13 cellular contexts compared by ENCODE assay signal in genomic region chr19:956747-957451, GRCh38. TPM values are rescaled to one million over a fixed set of nuclear protein-coding genes. Genes with fewer than 3 reads are reported as not detected.
DNase-seq lines count a peak whose midpoint lies in the region; ATAC-seq, FAIRE-seq and TF ChIP-seq lines count a peak whose summit lies in the region.
"Had no signal": no experiment of that assay in that cellular context is flagged by ENCODE, and none has a peak within 500 bp of the region (broad histone marks: within the 10 kb centered on the region; RNA-seq: fewer than 3 reads in every experiment).

No MANE protein-coding gene starts in this region.

- H3K4me3 ChIP-seq in HepG2 (replicated peaks in 1 of 3; ENCODE audit: insufficient read depth in 1 of 3, low read depth in 2 of 3, low read length in 3 of 3) (no peak overlapping the region), right lobe of liver (no peak overlapping the region), upper lobe of right lung (no peak overlapping the region)
- H3K4me3 ChIP-seq: gastroesophageal sphincter, left ventricle myocardium inferior, ovary had no signal

- WGBS in HepG2 (ENCODE audit: low lambda C conversion rate): 92% methylated on average over 18 of the region's 30 CpGs
- 92% methylated on average over 2 of the region's 30 CpGs for WGBS in right lobe of liver (ENCODE audit: insufficient coverage, low coverage, low lambda C conversion rate, missing lambda C conversion rate)

- in situ Hi-C loops in HepG2 (cut with HindIII; ENCODE audit: extremely low pct_ligation_motif_present, low pct_unique_long_range_greater_than_20kb): no loop called here

- FAIRE-seq in HepG2 (lab: Jason Lieb, UNC): no peak

- peaks cover 91% of the 10 kb centered on the region for H3K4me1 ChIP-seq in HepG2 (ENCODE audit: insufficient read depth, low read length)
- no peaks in the 10 kb centered on the region for H3K4me1 ChIP-seq in right lobe of liver
- peaks cover 11% of the 10 kb centered on the region for H3K4me1 ChIP-seq in upper lobe of right lung

- H3K9ac ChIP-seq in HepG2 (ENCODE audit: insufficient read depth, low read depth, low read length): no peak overlapping the region

- H4K20me1 ChIP-seq in HepG2 (ENCODE audit: insufficient read depth, low read length): no peaks in the 10 kb centered on the region

- ATAC-seq in HepG2 (no peak), right lobe of liver (no peak), SK-N-SH treated with all-trans-retinoic acid at 6 μM for 48 hours (peak; percentile 59), upper lobe of right lung (peak; percentile 4), HG03159 (IDR thresholded peaks at IDR 0.05; ENCODE audit: unreplicated experiment) (no peak)
- ATAC-seq: gastroesophageal sphincter had no signal

- H3K36me3 ChIP-seq in HepG2 (replicated peaks in 1 of 2; ENCODE audit: control insufficient read depth in 1 of 2, insufficient read depth in 2 of 2, low read length in 2 of 2) (peaks cover 10 to 23% of the 10 kb centered on the region in 2 experiments; a peak in 4 of 5 replicates), right lobe of liver (no peaks in the 10 kb centered on the region), upper lobe of right lung (no peaks in the 10 kb centered on the region)
- H3K36me3 ChIP-seq: left ventricle myocardium inferior, ovary had no signal

- no peaks in the 10 kb centered on the region for H3K27me3 ChIP-seq in HepG2 (ENCODE audit: control insufficient read depth in 1 of 2, insufficient read depth in 2 of 2, low read length in 2 of 2)
- no peaks in the 10 kb centered on the region for H3K27me3 ChIP-seq in right lobe of liver
- H3K27me3 ChIP-seq in upper lobe of right lung: no peaks in the 10 kb centered on the region
- H3K27me3 ChIP-seq: gastroesophageal sphincter, ovary had no signal

- peak overlapping the region; percentile 99 for H3K27ac ChIP-seq in HepG2 (ENCODE audit: extremely low read length, insufficient read depth, low read length)
- H3K27ac ChIP-seq in right lobe of liver: no peak overlapping the region
- H3K27ac ChIP-seq in upper lobe of right lung: peak overlapping the region; percentile 24
- H3K27ac ChIP-seq: gastroesophageal sphincter, left ventricle myocardium inferior, ovary had no signal

- H3K9me3 ChIP-seq in HepG2 (ENCODE audit: low read length) (no peaks in the 10 kb centered on the region), right lobe of liver (no peaks in the 10 kb centered on the region), upper lobe of right lung (no peaks in the 10 kb centered on the region)
- H3K9me3 ChIP-seq: gastroesophageal sphincter, left ventricle myocardium inferior, ovary had no signal

- no TSS peak for BruUV-seq in HepG2 (replicated peaks; lab: Mats Ljungman, UMichigan)

- no peak overlapping the region for H3K4me2 ChIP-seq in HepG2 (ENCODE audit: low read depth, low read length)

- POLR2A ChIA-PET in HepG2 (lab: Yijun Ruan, JAX): interaction anchor here (1.1 to 1.6 kb wide), 2 partner anchors 25 to 27 kb away, joined by 3 to 5 read pairs; partner anchors contain the start of gene WDR18

- intact Hi-C loops in HepG2 (cut with micrococcal nuclease; ENCODE audit: unreplicated experiment): no loop called here
- intact Hi-C loops in right lobe of liver (cut with DNase I): no loop called here
- intact Hi-C loops in upper lobe of right lung (cut with DNase I): no loop called here

- DNase-seq in HepG2 (ENCODE audit: low spot score) (no peak), right lobe of liver (no peak), iris pigment epithelial cell (ENCODE audit: low read depth) (peak; percentile 45), upper lobe of right lung (no peak), SKM-1 treated with dmso at 0.1 percent for 144 hours (lab: John Stamatoyannopoulos, UW; ENCODE audit: unreplicated experiment) (no peak), NCI-H187 (lab: John Stamatoyannopoulos, UW) (no peak)
- DNase-seq: DND-41, left ventricle myocardium inferior, MM.1S had no signal

- CTCF ChIA-PET in HepG2 (lab: Yijun Ruan, JAX; ENCODE audit: low intra/inter-chr PET ratio, low total read pairs): no interaction called here

- TF ChIP-seq POLR2A in HepG2 (IDR thresholded peaks at IDR 0.05; ENCODE audit: insufficient read depth in 1 of 2, low read depth in 2 of 2, low read length in 2 of 2) (0 out of 4 replicates have a peak, but pooled peaks of 1 of the 2 experiments have one; percentile 10), right lobe of liver (IDR thresholded peaks at IDR 0.05) (no peak)

- no peak overlapping the region for H2AFZ ChIP-seq in HepG2 (ENCODE audit: low read length)

- TF ChIP-seq CTCF in HepG2 (CRISPR knock-in tag; IDR thresholded peaks at IDR 0.05): no peak
- TF ChIP-seq CTCF in right lobe of liver (IDR thresholded peaks at IDR 0.05): no peak
- TF ChIP-seq CTCF in upper lobe of right lung (IDR thresholded peaks at IDR 0.05): no peak

- no peak for TF ChIP-seq RAD21 in HepG2 (CRISPR knock-in tag; IDR thresholded peaks at IDR 0.05)

- H3K79me2 ChIP-seq in HepG2 (ENCODE audit: insufficient read depth, low read length): peaks cover 74% of the 10 kb centered on the region

- no peak for TF ChIP-seq EP300 in HepG2 (IDR thresholded peaks at IDR 0.05; ENCODE audit: low read depth in 2 of 2, low read length in 2 of 2)
- TF ChIP-seq EP300 in HepG2 (CRISPR knock-in tag; IDR thresholded peaks at IDR 0.05; ENCODE audit: borderline replicate concordance): no peak

RNA-seq across cellular contexts. Expression of gene WDR18, which starts 27.2 kb away (rescaled TPM):
- total RNA-seq in HepG2 (2016; rRNA removed; fragmentation: Illumina TruSeq; extraction: Trizol): 47.6 and 49.7 TPM in 2 replicates
- 26.1 and 29.1 TPM in 2 replicates for total RNA-seq in HepG2 (2016; cell fraction: cytosol; rRNA removed; fragmentation: Illumina TruSeq; extraction: Trizol; ENCODE audit: low read depth)
- total RNA-seq in HepG2 (2016; cell fraction: insoluble cytoplasmic fraction; rRNA removed; fragmentation: Illumina TruSeq; extraction: Trizol): 48.0 and 48.9 TPM in 2 replicates
- 31.0 and 31.9 TPM in 2 replicates for total RNA-seq in HepG2 (2016; cell fraction: membrane; rRNA removed; fragmentation: Illumina TruSeq; extraction: Trizol)
- total RNA-seq in HepG2 (2016; cell fraction: nucleus; rRNA removed; fragmentation: Illumina TruSeq; extraction: Trizol): 29.6 and 30.6 TPM in 2 replicates
- polyA plus RNA-seq in HepG2 (2011; rRNA removed): 36.4 and 44.6 TPM in 2 replicates
- 25.5 and 56.5 TPM in 2 replicates for polyA plus RNA-seq in HepG2 (2011; cell fraction: cytosol; rRNA removed)
- polyA plus RNA-seq in HepG2 (2011; cell fraction: nucleus; rRNA removed): 182 and 212 TPM in 2 replicates
- 32.8 and 36.1 TPM in 2 replicates for polyA plus RNA-seq in HepG2 (2012)
- polyA plus RNA-seq in HepG2 (2016; cell fraction: cytosol; fragmentation: Illumina TruSeq; extraction: Trizol; ENCODE audit: low read depth): 33.6 and 34.5 TPM in 2 replicates
- polyA plus RNA-seq in HepG2 (2016; cell fraction: insoluble cytoplasmic fraction; fragmentation: Illumina TruSeq; extraction: Trizol; ENCODE audit: low read depth): 54.6 and 65.2 TPM in 2 replicates
- polyA plus RNA-seq in HepG2 (2016; cell fraction: membrane; fragmentation: Illumina TruSeq; extraction: Trizol; ENCODE audit: low read depth): 27.0 and 27.2 TPM in 2 replicates
- 69.0 and 72.3 TPM in 2 replicates for polyA plus RNA-seq in HepG2 (2016; cell fraction: nucleus; fragmentation: Illumina TruSeq; extraction: Trizol; ENCODE audit: insufficient read depth, low read depth)
- polyA minus RNA-seq in HepG2 (2011; rRNA and poly(A)+ RNA removed; ENCODE audit: low replicate concordance): 59.9 and 104 TPM in 2 replicates
- 40.3 and 49.5 TPM in 2 replicates for polyA minus RNA-seq in HepG2 (2011; cell fraction: cytosol; rRNA and poly(A)+ RNA removed)
- polyA minus RNA-seq in HepG2 (2011; cell fraction: nucleus; rRNA and poly(A)+ RNA removed): 29.6 and 30.8 TPM in 2 replicates
- total RNA-seq in right lobe of liver: 10 to 100 TPM; 19.0 to 56.2 (median 29.7) TPM
- total RNA-seq in upper lobe of right lung: 21.9 TPM

RNA-seq across cellular contexts. Expression of gene ARID3A, which starts 31.1 kb away (rescaled TPM):
- total RNA-seq in HepG2 (2016; rRNA removed; fragmentation: Illumina TruSeq; extraction: Trizol) (53.8 and 71.3 TPM in 2 replicates), right lobe of liver (1 to 10 TPM in 5 of 6 experiments, under 1 TPM in 1; 0.74 to 5.3 (median 1.9) TPM), upper lobe of right lung (16.1 TPM)
- 26.5 and 31.5 TPM in 2 replicates for total RNA-seq in HepG2 (2016; cell fraction: cytosol; rRNA removed; fragmentation: Illumina TruSeq; extraction: Trizol; ENCODE audit: low read depth)
- total RNA-seq in HepG2 (2016; cell fraction: insoluble cytoplasmic fraction; rRNA removed; fragmentation: Illumina TruSeq; extraction: Trizol): 41.5 and 68.9 TPM in 2 replicates
- 56.8 and 62.2 TPM in 2 replicates for total RNA-seq in HepG2 (2016; cell fraction: membrane; rRNA removed; fragmentation: Illumina TruSeq; extraction: Trizol)
- total RNA-seq in HepG2 (2016; cell fraction: nucleus; rRNA removed; fragmentation: Illumina TruSeq; extraction: Trizol): 35.6 and 47.1 TPM in 2 replicates
- 77.9 and 102 TPM in 2 replicates for polyA plus RNA-seq in HepG2 (2011; rRNA removed)
- polyA plus RNA-seq in HepG2 (2011; cell fraction: cytosol; rRNA removed): 44.7 and 68.0 TPM in 2 replicates
- polyA plus RNA-seq in HepG2 (2011; cell fraction: nucleus; rRNA removed): 150 and 160 TPM in 2 replicates
- polyA plus RNA-seq in HepG2 (2012): 78.6 and 99.3 TPM in 2 replicates
- 31.0 and 31.3 TPM in 2 replicates for polyA plus RNA-seq in HepG2 (2016; cell fraction: cytosol; fragmentation: Illumina TruSeq; extraction: Trizol; ENCODE audit: low read depth)
- 58.1 and 70.4 TPM in 2 replicates for polyA plus RNA-seq in HepG2 (2016; cell fraction: insoluble cytoplasmic fraction; fragmentation: Illumina TruSeq; extraction: Trizol; ENCODE audit: low read depth)
- polyA plus RNA-seq in HepG2 (2016; cell fraction: membrane; fragmentation: Illumina TruSeq; extraction: Trizol; ENCODE audit: low read depth): 47.1 and 58.2 TPM in 2 replicates
- polyA plus RNA-seq in HepG2 (2016; cell fraction: nucleus; fragmentation: Illumina TruSeq; extraction: Trizol; ENCODE audit: insufficient read depth, low read depth): 76.0 and 89.6 TPM in 2 replicates
- 15.5 and 299 TPM in 2 replicates for polyA minus RNA-seq in HepG2 (2011; rRNA and poly(A)+ RNA removed; ENCODE audit: low replicate concordance)
- 163 and 199 TPM in 2 replicates for polyA minus RNA-seq in HepG2 (2011; cell fraction: cytosol; rRNA and poly(A)+ RNA removed)
- polyA minus RNA-seq in HepG2 (2011; cell fraction: nucleus; rRNA and poly(A)+ RNA removed): 48.5 and 77.1 TPM in 2 replicates

RNA-seq across cellular contexts. Expression of gene KISS1R, which starts 39.8 kb away (rescaled TPM):
- total RNA-seq in HepG2 (2016; rRNA removed; fragmentation: Illumina TruSeq; extraction: Trizol): 3.9 and 10.2 TPM in 2 replicates
- total RNA-seq in HepG2 (2016; cell fraction: cytosol; rRNA removed; fragmentation: Illumina TruSeq; extraction: Trizol; ENCODE audit: low read depth): 4.7 and 5.1 TPM in 2 replicates
- total RNA-seq in HepG2 (2016; cell fraction: insoluble cytoplasmic fraction; rRNA removed; fragmentation: Illumina TruSeq; extraction: Trizol): 3.2 and 9.6 TPM in 2 replicates
- 7.1 and 8.6 TPM in 2 replicates for total RNA-seq in HepG2 (2016; cell fraction: membrane; rRNA removed; fragmentation: Illumina TruSeq; extraction: Trizol)
- 8.2 and 8.4 TPM in 2 replicates for total RNA-seq in HepG2 (2016; cell fraction: nucleus; rRNA removed; fragmentation: Illumina TruSeq; extraction: Trizol)
- polyA plus RNA-seq in HepG2 (2011; rRNA removed): 1.1 and 1.5 TPM in 2 replicates
- polyA plus RNA-seq in HepG2 (2011; cell fraction: cytosol; rRNA removed): 1.6 and 3.0 TPM in 2 replicates
- polyA plus RNA-seq in HepG2 (2011; cell fraction: nucleus; rRNA removed): 10.4 and 11.9 TPM in 2 replicates
- polyA plus RNA-seq in HepG2 (2012): 2.8 and 4.0 TPM in 2 replicates
- 3.6 and 4.4 TPM in 2 replicates for polyA plus RNA-seq in HepG2 (2016; cell fraction: cytosol; fragmentation: Illumina TruSeq; extraction: Trizol; ENCODE audit: low read depth)
- 4.2 and 5.9 TPM in 2 replicates for polyA plus RNA-seq in HepG2 (2016; cell fraction: insoluble cytoplasmic fraction; fragmentation: Illumina TruSeq; extraction: Trizol; ENCODE audit: low read depth)
- polyA plus RNA-seq in HepG2 (2016; cell fraction: membrane; fragmentation: Illumina TruSeq; extraction: Trizol; ENCODE audit: low read depth): 4.5 and 6.0 TPM in 2 replicates
- 15.3 and 19.1 TPM in 2 replicates for polyA plus RNA-seq in HepG2 (2016; cell fraction: nucleus; fragmentation: Illumina TruSeq; extraction: Trizol; ENCODE audit: insufficient read depth, low read depth)
- 5.9 TPM in 1 of 2 replicates, not detected in the other for polyA minus RNA-seq in HepG2 (2011; rRNA and poly(A)+ RNA removed; ENCODE audit: low replicate concordance)
- 2.4 and 3.7 TPM in 2 replicates for polyA minus RNA-seq in HepG2 (2011; cell fraction: cytosol; rRNA and poly(A)+ RNA removed)
- polyA minus RNA-seq in HepG2 (2011; cell fraction: nucleus; rRNA and poly(A)+ RNA removed): 0.50 and 0.77 TPM in 2 replicates
- total RNA-seq in right lobe of liver: under 1 TPM in 1 of 6 experiments, not detected in 5; 0.47 TPM
- total RNA-seq in upper lobe of right lung: not detected
- total RNA-seq: gastroesophageal sphincter, left ventricle myocardium inferior had no signal
- polyA plus RNA-seq: ovary had no signal

RNA-seq across cellular contexts. Expression of gene GRIN3B, which starts 43.3 kb away (rescaled TPM):
- total RNA-seq in HepG2 (2016; rRNA removed; fragmentation: Illumina TruSeq; extraction: Trizol): 0.07 TPM in 1 of 2 replicates, not detected in the other
- total RNA-seq in HepG2 (2016; cell fraction: cytosol; rRNA removed; fragmentation: Illumina TruSeq; extraction: Trizol; ENCODE audit: low read depth): not detected in 2 replicates
- 0.17 TPM in 1 of 2 replicates, not detected in the other for total RNA-seq in HepG2 (2016; cell fraction: insoluble cytoplasmic fraction; rRNA removed; fragmentation: Illumina TruSeq; extraction: Trizol)
- not detected in 2 replicates for total RNA-seq in HepG2 (2016; cell fraction: membrane; rRNA removed; fragmentation: Illumina TruSeq; extraction: Trizol)
- total RNA-seq in HepG2 (2016; cell fraction: nucleus; rRNA removed; fragmentation: Illumina TruSeq; extraction: Trizol): 0.28 TPM in 1 of 2 replicates, not detected in the other
- polyA plus RNA-seq in HepG2 (2011; rRNA removed): 0.20 and 0.34 TPM in 2 replicates
- 0.15 and 0.47 TPM in 2 replicates for polyA plus RNA-seq in HepG2 (2011; cell fraction: cytosol; rRNA removed)
- polyA plus RNA-seq in HepG2 (2011; cell fraction: nucleus; rRNA removed): 2.8 and 7.1 TPM in 2 replicates
- 0.23 and 0.28 TPM in 2 replicates for polyA plus RNA-seq in HepG2 (2012)
- polyA plus RNA-seq in HepG2 (2016; cell fraction: cytosol; fragmentation: Illumina TruSeq; extraction: Trizol; ENCODE audit: low read depth): not detected in 2 replicates
- polyA plus RNA-seq in HepG2 (2016; cell fraction: insoluble cytoplasmic fraction; fragmentation: Illumina TruSeq; extraction: Trizol; ENCODE audit: low read depth): not detected in 2 replicates
- polyA plus RNA-seq in HepG2 (2016; cell fraction: membrane; fragmentation: Illumina TruSeq; extraction: Trizol; ENCODE audit: low read depth): not detected in 2 replicates
- 0.27 and 0.38 TPM in 2 replicates for polyA plus RNA-seq in HepG2 (2016; cell fraction: nucleus; fragmentation: Illumina TruSeq; extraction: Trizol; ENCODE audit: insufficient read depth, low read depth)
- 0.42 TPM in 1 of 2 replicates, not detected in the other for polyA minus RNA-seq in HepG2 (2011; rRNA and poly(A)+ RNA removed; ENCODE audit: low replicate concordance)
- not detected in 2 replicates for polyA minus RNA-seq in HepG2 (2011; cell fraction: cytosol; rRNA and poly(A)+ RNA removed)
- 0.13 and 0.37 TPM in 2 replicates for polyA minus RNA-seq in HepG2 (2011; cell fraction: nucleus; rRNA and poly(A)+ RNA removed)
- under 1 TPM in 1 of 6 experiments, not detected in 5; 0.06 TPM for total RNA-seq in right lobe of liver
- total RNA-seq in upper lobe of right lung: not detected
- total RNA-seq: gastroesophageal sphincter, left ventricle myocardium inferior had no signal

RNA-seq across cellular contexts. Expression of gene R3HDM4, which starts 43.9 kb away (rescaled TPM):
- total RNA-seq in HepG2 (2016; rRNA removed; fragmentation: Illumina TruSeq; extraction: Trizol) (21.8 and 26.2 TPM in 2 replicates), right lobe of liver (10 to 100 TPM; 14.5 to 28.2 (median 20.5) TPM), upper lobe of right lung (50.7 TPM)
- total RNA-seq in HepG2 (2016; cell fraction: cytosol; rRNA removed; fragmentation: Illumina TruSeq; extraction: Trizol; ENCODE audit: low read depth): 17.5 and 31.0 TPM in 2 replicates
- total RNA-seq in HepG2 (2016; cell fraction: insoluble cytoplasmic fraction; rRNA removed; fragmentation: Illumina TruSeq; extraction: Trizol): 22.0 and 24.7 TPM in 2 replicates
- total RNA-seq in HepG2 (2016; cell fraction: membrane; rRNA removed; fragmentation: Illumina TruSeq; extraction: Trizol): 29.7 and 34.2 TPM in 2 replicates
- total RNA-seq in HepG2 (2016; cell fraction: nucleus; rRNA removed; fragmentation: Illumina TruSeq; extraction: Trizol): 16.4 and 18.7 TPM in 2 replicates
- 26.9 and 40.4 TPM in 2 replicates for polyA plus RNA-seq in HepG2 (2011; rRNA removed)
- 30.7 and 39.0 TPM in 2 replicates for polyA plus RNA-seq in HepG2 (2011; cell fraction: cytosol; rRNA removed)
- polyA plus RNA-seq in HepG2 (2011; cell fraction: nucleus; rRNA removed): 57.8 and 68.0 TPM in 2 replicates
- polyA plus RNA-seq in HepG2 (2012): 22.6 and 31.3 TPM in 2 replicates
- 24.5 and 25.3 TPM in 2 replicates for polyA plus RNA-seq in HepG2 (2016; cell fraction: cytosol; fragmentation: Illumina TruSeq; extraction: Trizol; ENCODE audit: low read depth)
- 39.3 and 43.4 TPM in 2 replicates for polyA plus RNA-seq in HepG2 (2016; cell fraction: insoluble cytoplasmic fraction; fragmentation: Illumina TruSeq; extraction: Trizol; ENCODE audit: low read depth)
- 44.4 and 45.0 TPM in 2 replicates for polyA plus RNA-seq in HepG2 (2016; cell fraction: membrane; fragmentation: Illumina TruSeq; extraction: Trizol; ENCODE audit: low read depth)
- 58.7 and 76.5 TPM in 2 replicates for polyA plus RNA-seq in HepG2 (2016; cell fraction: nucleus; fragmentation: Illumina TruSeq; extraction: Trizol; ENCODE audit: insufficient read depth, low read depth)
- polyA minus RNA-seq in HepG2 (2011; rRNA and poly(A)+ RNA removed; ENCODE audit: low replicate concordance): 15.6 and 40.4 TPM in 2 replicates
- polyA minus RNA-seq in HepG2 (2011; cell fraction: cytosol; rRNA and poly(A)+ RNA removed): 11.7 and 15.6 TPM in 2 replicates
- polyA minus RNA-seq in HepG2 (2011; cell fraction: nucleus; rRNA and poly(A)+ RNA removed): 8.1 and 9.8 TPM in 2 replicates

Comparison
In these comparisons a context has a peak if more than half of its experiments do, and no peak if none do; other contexts are left out.
1. H3K27ac ChIP-seq: peak in HepG2 (single experiment) and upper lobe of right lung (single experiment); none in right lobe of liver (0 of 3).
2. ATAC-seq: peak in SK-N-SH treated with all-trans-retinoic acid at 6 μM for 48 hours (single experiment) and upper lobe of right lung (single experiment); none in HepG2 (single experiment), right lobe of liver (0 of 4) and HG03159 (single experiment).